Comparison of ENCODE assay signal across 23 cellular contexts in genomic region chr16:58389724-58390123, GRCh38.
"Had no signal": no experiment of that assay in that cellular context is flagged by ENCODE, and none has a peak within 500 bp of the region (broad histone marks: within the 10 kb centered on the region; RNA-seq: fewer than 3 reads in every experiment).

No MANE protein-coding gene starts in this region.

- H3K27me3 ChIP-seq: MG63 had no signal

- DNase-seq: Karpas-422, KG1, MG63, NCI-H1092, NCI-H1105 treated with DMSO at 0.1 percent for 48 hours, NCI-H1436, NCI-H187, NCI-H2029, NCI-H2081 treated with DMSO at 0.1 percent for 48 hours, NCI-H2171, NCI-H226, NCI-H446, NCI-H510A, NCI-H524 treated with DMSO at 0.1 percent for 48 hours, NCI-H748 treated with DMSO at 0.1 percent for 48 hours, Right ventricle myocardium superior, RPMI8226, SIG-M5 had no signal

- H3K27ac ChIP-seq: HL-60, SJSA1, SK-N-MC had no signal

- H3K4me3 ChIP-seq: MG63, SJSA1, SK-N-MC had no signal

- H3K9me3 ChIP-seq: MG63, SJSA1 had no signal

- FAIRE-seq: HTR-8/SVneo, RCC 7860 had no signal
